In genomic region chr9:74951725-74952151, GRCh38 we compare ENCODE assay signal across 8 cellular contexts. TPM values are rescaled to one million over a fixed set of nuclear protein-coding genes. Genes with fewer than 3 reads are reported as not detected.
DNase-seq lines count a peak whose midpoint lies in the region; ATAC-seq, FAIRE-seq and TF ChIP-seq lines count a peak whose summit lies in the region.

No MANE protein-coding gene starts in this region.

- peak; percentile 27 for ATAC-seq in HG03378 (IDR thresholded peaks at IDR 0.05; ENCODE audit: unreplicated experiment)
- peak; percentile 35 for ATAC-seq in Right ventricle myocardium inferior
- peak; percentile 23 to 43 (median 38) for ATAC-seq in pancreas

- H3K27me3 ChIP-seq in SJCRH30 (no peaks in the 10 kb centered on the region), pancreas (no peaks in the 10 kb centered on the region), uterus (no peaks in the 10 kb centered on the region)

- H3K4me3 ChIP-seq in SJCRH30 (peak overlapping the region; percentile 92), pancreas (peak overlapping the region; percentile 47 to 94 (median 94)), uterus (peak overlapping the region; percentile 67 to 79)

- peak; percentile 89 for FAIRE-seq in GM19239 (lab: Jason Lieb, UNC)
- FAIRE-seq in pancreas (lab: Jason Lieb, UNC), result no peak

- peaks cover 24% of the 10 kb centered on the region for H3K4me1 Mint-ChIP-seq in activated naive CD4-positive, alpha-beta T cell treated with anti-CD3 and anti-CD28 coated beads, Interleukin-2, amount 50 U/mL, for 24 hours

- DNase-seq in AG20443 (ENCODE audit: low spot score), result peak; percentile 35
- peak; percentile 6 for DNase-seq in GM19239 (ENCODE audit: insufficient read length, low spot score)
- peak; percentile 66 to 69 for DNase-seq in SJCRH30
- peak; percentile 89 for DNase-seq in Right ventricle myocardium inferior (ENCODE audit: missing footprints)
- peak; percentile 26 to 79 (median 43) for DNase-seq in pancreas
- DNase-seq in uterus, result peak; percentile 23 to 47

- intact Hi-C loops in Right ventricle myocardium inferior (cut with DNase I), result loop anchor here (1.0 to 5.0 kb wide), 5 partner anchors 51 to 174 kb away; partner anchors contain the start of genes CARNMT1, NMRK1, OSTF1 and TRPM6
- intact Hi-C loops in pancreas (cut with DNase I), result no loop called here
- intact Hi-C loops in uterus (cut with DNase I; ENCODE audit: low total_unique reads), result loop anchor here (10.0 kb wide), 1 partner anchor 133 kb away; the partner anchor contains the start of genes NMRK1 and OSTF1

- H3K27ac Mint-ChIP-seq in activated naive CD4-positive, alpha-beta T cell treated with anti-CD3 and anti-CD28 coated beads, Interleukin-2, amount 50 U/mL, for 24 hours, result peak overlapping the region; percentile 94

- H3K9me3 ChIP-seq in SJCRH30 (replicated peaks) (no peaks in the 10 kb centered on the region), pancreas (no peaks in the 10 kb centered on the region), uterus (no peaks in the 10 kb centered on the region)

- TF ChIP-seq CTCF in pancreas (IDR thresholded peaks at IDR 0.05), result no peak
- no peak for TF ChIP-seq CTCF in uterus (IDR thresholded peaks at IDR 0.05)

- no peak for TF ChIP-seq POLR2A in uterus (IDR thresholded peaks at IDR 0.05)

- peaks cover 3% of the 10 kb centered on the region for H3K36me3 Mint-ChIP-seq in activated naive CD4-positive, alpha-beta T cell treated with anti-CD3 and anti-CD28 coated beads, Interleukin-2, amount 50 U/mL, for 24 hours

- no peaks in the 10 kb centered on the region for H3K27me3 Mint-ChIP-seq in activated naive CD4-positive, alpha-beta T cell treated with anti-CD3 and anti-CD28 coated beads, Interleukin-2, amount 50 U/mL, for 24 hours

- 0 to 1% methylated on average over 30 of the region's 30 CpGs for WGBS in pancreas, 2 donors

- H3K4me3 Mint-ChIP-seq in activated naive CD4-positive, alpha-beta T cell treated with anti-CD3 and anti-CD28 coated beads, Interleukin-2, amount 50 U/mL, for 24 hours, result peak overlapping the region; percentile 98

- H3K36me3 ChIP-seq in SJCRH30 (no peaks in the 10 kb centered on the region), pancreas (no peaks in the 10 kb centered on the region), uterus (no peaks in the 10 kb centered on the region)

- H3K4me1 ChIP-seq in SJCRH30, result no peaks in the 10 kb centered on the region
- no peaks in the 10 kb centered on the region for H3K4me1 ChIP-seq in pancreas
- H3K4me1 ChIP-seq in uterus, result no peaks in the 10 kb centered on the region

- H3K9me3 Mint-ChIP-seq in activated naive CD4-positive, alpha-beta T cell treated with anti-CD3 and anti-CD28 coated beads, Interleukin-2, amount 50 U/mL, for 24 hours, result no peaks in the 10 kb centered on the region

- H3K27ac ChIP-seq in SJCRH30 (peak overlapping the region; percentile 94), pancreas (peak overlapping the region; percentile 80 to 96 (median 94)), uterus (peak overlapping the region; percentile 97 to 98)

RNA-seq across cellular contexts. Expression of gene C9orf40, which starts 1.0 kb away (rescaled TPM):
- total RNA-seq in SJCRH30 (2014; rRNA removed; shearing (Covaris generic)), result 15.3 and 16.1 TPM in 2 replicates
- total RNA-seq in Right ventricle myocardium inferior, result 2.8 TPM
- 1 to 10 TPM in 5 of 6 donors, under 1 TPM in 1; 0.69 to 2.3 (median 1.1) TPM for total RNA-seq in pancreas
- polyA plus RNA-seq in pancreas, result 1 to 10 TPM; 1.3 to 1.5 TPM
- 10 to 100 TPM in 1 of 4 donors, 1 to 10 TPM in 3; 2.8 to 17.6 (median 5.6) TPM for total RNA-seq in uterus

Comparison
In these comparisons a context has a peak if more than half of its experiments do, and no peak if none do; other contexts are left out.
1. Peak in every context shown above with its lines: DNase-seq, ATAC-seq, H3K4me3 ChIP-seq and H3K27ac ChIP-seq.
2. DNase-seq: peak in every context shown above with its lines; median percentile 89 in Right ventricle myocardium inferior; 68 in SJCRH30; 43 in pancreas; 35 in AG20443; 35 in uterus; 6 in GM19239.
3. intact Hi-C loops: an anchor here in Right ventricle myocardium inferior (1.0 to 5.0 kb wide) and uterus (10.0 kb wide); none called in pancreas.